Comparison of ENCODE assay signal across 22 cellular contexts in the genomic region with DNA sequence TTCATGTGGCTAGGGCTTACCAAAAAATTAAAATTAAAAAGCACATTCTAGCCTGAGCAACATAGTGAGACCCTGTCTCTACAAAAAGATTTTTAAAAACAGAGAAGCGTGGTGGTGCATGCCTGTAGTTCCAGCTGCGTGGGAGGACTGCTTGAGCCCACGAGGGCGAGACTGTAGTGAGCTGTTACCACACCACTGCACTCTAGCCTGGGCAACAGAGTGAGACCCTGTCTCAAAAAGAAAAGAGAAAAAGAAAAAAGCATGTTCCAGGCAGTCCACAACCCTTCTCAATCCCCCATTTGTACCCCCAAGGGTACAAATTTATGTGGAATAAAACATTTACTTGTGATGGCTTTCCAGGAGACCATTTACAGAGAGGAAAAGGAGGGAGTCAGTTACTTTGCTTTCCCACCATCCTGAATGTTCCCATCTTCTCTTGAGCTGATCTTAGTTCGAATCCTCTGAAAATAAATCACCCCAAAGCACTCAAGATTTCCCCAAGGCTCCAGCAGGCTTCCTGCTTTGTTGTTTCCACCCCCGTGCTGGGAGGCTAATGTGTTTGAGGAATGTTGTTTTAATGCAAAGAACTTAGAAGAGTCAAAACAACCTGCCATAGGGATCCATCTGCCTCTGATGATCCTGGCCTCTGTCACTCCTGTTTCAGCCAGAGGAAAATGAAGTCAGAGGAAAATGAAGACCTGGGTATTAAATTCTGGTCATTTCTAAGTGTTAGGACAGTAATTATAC.
"Had no signal": no experiment of that assay in that cellular context is flagged by ENCODE, and none has a peak within 500 bp of the region (broad histone marks: within the 10 kb centered on the region; RNA-seq: fewer than 3 reads in every experiment).

No MANE protein-coding gene starts in this region.

- H3K9me3 Mint-ChIP-seq: activated naive CD8-positive, alpha-beta T cell treated with anti-CD3 and anti-CD28 coated beads for 36 hours had no signal

- DNase-seq: activated CD4-positive, alpha-beta memory T cell treated with anti-CD3 and anti-CD28 coated beads, Interleukin-2, amount 10 ng/mL, durations not matched to agents 7 days and 5 days; activated CD4-positive, alpha-beta T cell treated with anti-CD3 and anti-CD28 coated beads for 48 hours; activated CD8-positive, alpha-beta memory T cell treated with anti-CD3 and anti-CD28 coated beads, Interleukin-2, amount 10 ng/mL, durations not matched to agents 7 days and 5 days; activated naive CD8-positive, alpha-beta T cell treated with anti-CD3 and anti-CD28 coated beads for 36 hours; amygdala; body of pancreas; dorsolateral prefrontal cortex; erythroblast; foreskin melanocyte; hypothalamus; midbrain; ovary; psoas muscle; right cardiac atrium; stimulated activated naive CD8-positive, alpha-beta T cell treated with anti-CD3 and anti-CD28 coated beads, Interleukin-15, Interleukin-2, amounts not matched to agents 100 U/mL and 50 U/mL, for 24 hours; substantia nigra; SW 1271 had no signal

- H3K9me3 ChIP-seq: body of pancreas, ovary, psoas muscle, tibial nerve, vagina had no signal

- H3K36me3 ChIP-seq: ovary, tibial nerve, vagina had no signal

- H3K4me3 ChIP-seq: body of pancreas, dorsolateral prefrontal cortex, lung, ovary, psoas muscle, skin epidermis, tibial nerve, vagina had no signal

- H3K4me3 Mint-ChIP-seq: activated CD4-positive, alpha-beta memory T cell treated with anti-CD3 and anti-CD28 coated beads, Interleukin-2, amount 10 ng/mL, durations not matched to agents 7 days and 5 days; activated CD8-positive, alpha-beta memory T cell treated with anti-CD3 and anti-CD28 coated beads, Interleukin-2, amount 10 ng/mL, durations not matched to agents 7 days and 5 days; activated naive CD8-positive, alpha-beta T cell treated with anti-CD3 and anti-CD28 coated beads for 36 hours had no signal

- H3K27me3 Mint-ChIP-seq: activated CD4-positive, alpha-beta memory T cell treated with anti-CD3 and anti-CD28 coated beads, Interleukin-2, amount 10 ng/mL, durations not matched to agents 7 days and 5 days; activated CD8-positive, alpha-beta memory T cell treated with anti-CD3 and anti-CD28 coated beads, Interleukin-2, amount 10 ng/mL, durations not matched to agents 7 days and 5 days; activated naive CD8-positive, alpha-beta T cell treated with anti-CD3 and anti-CD28 coated beads for 36 hours had no signal

- H3K27me3 ChIP-seq: body of pancreas, ovary, tibial nerve, vagina had no signal

- ATAC-seq: activated CD8-positive, alpha-beta memory T cell treated with anti-CD3 and anti-CD28 coated beads, Interleukin-2, amount 10 ng/mL, durations not matched to agents 7 days and 5 days; body of pancreas; left lobe of liver; right cardiac atrium; stimulated activated naive CD8-positive, alpha-beta T cell treated with anti-CD3 and anti-CD28 coated beads, Interleukin-15, Interleukin-2, amounts not matched to agents 100 U/mL and 50 U/mL, for 24 hours had no signal

- H3K27ac Mint-ChIP-seq: activated CD4-positive, alpha-beta memory T cell treated with anti-CD3 and anti-CD28 coated beads, Interleukin-2, amount 10 ng/mL, durations not matched to agents 7 days and 5 days; activated CD8-positive, alpha-beta memory T cell treated with anti-CD3 and anti-CD28 coated beads, Interleukin-2, amount 10 ng/mL, durations not matched to agents 7 days and 5 days; activated naive CD8-positive, alpha-beta T cell treated with anti-CD3 and anti-CD28 coated beads for 36 hours had no signal

- H3K4me1 Mint-ChIP-seq: activated CD4-positive, alpha-beta memory T cell treated with anti-CD3 and anti-CD28 coated beads, Interleukin-2, amount 10 ng/mL, durations not matched to agents 7 days and 5 days; activated CD8-positive, alpha-beta memory T cell treated with anti-CD3 and anti-CD28 coated beads, Interleukin-2, amount 10 ng/mL, durations not matched to agents 7 days and 5 days; activated naive CD8-positive, alpha-beta T cell treated with anti-CD3 and anti-CD28 coated beads for 36 hours had no signal

- H3K36me3 Mint-ChIP-seq: activated CD8-positive, alpha-beta memory T cell treated with anti-CD3 and anti-CD28 coated beads, Interleukin-2, amount 10 ng/mL, durations not matched to agents 7 days and 5 days; activated naive CD8-positive, alpha-beta T cell treated with anti-CD3 and anti-CD28 coated beads for 36 hours had no signal
